In the genomic region with DNA sequence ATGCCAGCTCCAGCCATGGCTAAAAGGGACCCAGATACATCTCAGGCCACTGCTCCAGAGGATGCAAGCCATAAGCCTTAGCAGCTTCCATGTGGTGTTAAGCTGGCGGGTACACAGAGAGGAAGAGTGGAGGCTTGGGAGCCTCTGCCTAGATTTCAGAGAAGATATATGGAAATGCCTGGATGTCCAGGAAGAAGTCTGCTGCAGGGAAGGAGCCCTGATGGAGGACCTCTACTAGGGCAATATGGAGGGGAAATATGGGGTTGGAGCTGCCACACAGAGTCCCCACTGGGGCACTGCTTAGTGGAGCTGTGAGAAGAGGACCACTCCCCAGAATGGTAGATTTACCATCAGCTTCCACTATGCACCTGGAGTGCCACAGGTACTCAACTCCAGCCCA, we compare ENCODE assay signal across 6 cellular contexts. TPM values are rescaled to one million over a fixed set of nuclear protein-coding genes. Genes with fewer than 3 reads are reported as not detected.
"Had no signal": no experiment of that assay in that cellular context is flagged by ENCODE, and none has a peak within 500 bp of the region (broad histone marks: within the 10 kb centered on the region; RNA-seq: fewer than 3 reads in every experiment).

No MANE protein-coding gene starts in this region.

- H3K4me3 ChIP-seq: GM23248, HAP-1 had no signal

- H3K9ac ChIP-seq: GM23248 had no signal

- H3K27ac Mint-ChIP-seq: IgD-negative memory B cell had no signal

- H3K4me3 Mint-ChIP-seq: IgD-negative memory B cell had no signal

- H2AFZ ChIP-seq: GM23248 had no signal

- H3K36me3 ChIP-seq: HAP-1 had no signal

- DNase-seq: GM23248, GOT3, H7 had no signal

- H3K36me3 Mint-ChIP-seq: IgD-negative memory B cell had no signal

- H3K27ac ChIP-seq: GM23248 had no signal

RNA-seq across cellular contexts. Expression of a gene that starts 32.1 kb away (rescaled TPM):
- total RNA-seq: HT-29 had no signal
- polyA plus RNA-seq: IgD-negative memory B cell had no signal

RNA-seq across cellular contexts. Expression of a gene that starts 56.2 kb away (rescaled TPM):
- total RNA-seq: HT-29 had no signal
- polyA plus RNA-seq: IgD-negative memory B cell had no signal
